8 cellular contexts compared by ENCODE assay signal in genomic region chr16:78444-79145, GRCh38. TPM values are rescaled to one million over a fixed set of nuclear protein-coding genes. Genes with fewer than 3 reads are reported as not detected.
A peak's percentile ranks its signal among the peaks of the same experiment; 100 is the strongest.
DNase-seq lines count a peak whose midpoint lies in the region; ATAC-seq and TF ChIP-seq lines count a peak whose summit lies in the region.

No MANE protein-coding gene starts in this region.

- peak overlapping the region; percentile 33 for H2BK120ac ChIP-seq in trophoblast cell (ENCODE audit: insufficient read depth, low read length, poor library complexity)

- peaks cover 0 to 68% (median 32%) of the 10 kb centered on the region in 3 donors for H3K4me1 ChIP-seq in gastroesophageal sphincter
- H3K4me1 ChIP-seq in trophoblast cell (ENCODE audit: control insufficient read depth in 1 of 2, insufficient read depth in 2 of 2, low read length in 2 of 2) = peaks cover 26 to 35% of the 10 kb centered on the region in 2 experiments

- H3K4me3 Mint-ChIP-seq in activated naive CD4-positive, alpha-beta T cell treated with anti-CD3 and anti-CD28 coated beads, Interleukin-2, amount 10 ng/mL, durations not matched to agents 7 days and 5 days = peak overlapping the region; percentile 85
- H3K4me3 Mint-ChIP-seq in activated CD4-positive, alpha-beta memory T cell treated with anti-CD3 and anti-CD28 coated beads, Interleukin-2, amount 10 ng/mL, durations not matched to agents 7 days and 5 days = peak overlapping the region; percentile 84

- no peak for TF ChIP-seq CTCF in gastroesophageal sphincter (IDR thresholded peaks at IDR 0.05)

- POLR2A ChIA-PET in activated CD4-positive, alpha-beta memory T cell treated with anti-CD3 and anti-CD28 coated beads, Interleukin-2, amount 10 ng/mL, durations not matched to agents 7 days and 5 days (lab: Charles Lee) = interaction anchor here (1.1 to 3.2 kb wide), 4 partner anchors 10 to 25 kb away, joined by 3 to 18 read pairs (median 10); partner anchors contain the start of genes POLR3K and SNRNP25

- no peak for TF ChIP-seq EP300 in gastroesophageal sphincter (IDR thresholded peaks at IDR 0.05)

- peak overlapping the region; percentile 95 for H3K9ac ChIP-seq in trophoblast cell (ENCODE audit: low read length)

- H2BK5ac ChIP-seq in trophoblast cell (ENCODE audit: low read depth, low read length, poor library complexity) = peak overlapping the region; percentile 60

- no peak for DNase-seq in activated naive CD4-positive, alpha-beta T cell treated with anti-CD3 and anti-CD28 coated beads, Interleukin-2, amount 10 ng/mL, durations not matched to agents 7 days and 5 days
- no peak for DNase-seq in activated naive CD4-positive, alpha-beta T cell treated with Interleukin-2 at 50 U/mL for 16 hours
- DNase-seq in activated CD4-positive, alpha-beta memory T cell treated with anti-CD3 and anti-CD28 coated beads, Interleukin-2, amount 10 ng/mL, durations not matched to agents 7 days and 5 days = peak; percentile 28
- DNase-seq in trophoblast cell (peak in 1 of 2 donors; percentile 40), inferior parietal cortex (ENCODE audit: extremely low spot score) (no peak), NCI-H187 treated with DMSO at 0.1 percent for 48 hours (lab: John Stamatoyannopoulos, UW) (no peak)

- H4K8ac ChIP-seq in trophoblast cell (ENCODE audit: low read depth, low read length) = peak overlapping the region; percentile 40

- 4 to 24% methylated on average over 6 to 9 of the region's 36 CpGs for WGBS in gastroesophageal sphincter (ENCODE audit: low coverage in 1 of 2), 2 donors
- no CpG with 5 or more reads among the region's 36 CpGs for WGBS in trophoblast cell (ENCODE audit: extremely low coverage, insufficient coverage, insufficient read length)

- H3K14ac ChIP-seq in trophoblast cell (ENCODE audit: low read length) = peak overlapping the region; percentile 72

- H3K18ac ChIP-seq in trophoblast cell (ENCODE audit: low read length) = peak overlapping the region; percentile 93

- H3K36me3 Mint-ChIP-seq in activated naive CD4-positive, alpha-beta T cell treated with anti-CD3 and anti-CD28 coated beads, Interleukin-2, amount 10 ng/mL, durations not matched to agents 7 days and 5 days = peaks cover 8% of the 10 kb centered on the region
- peaks cover 9% of the 10 kb centered on the region for H3K36me3 Mint-ChIP-seq in activated CD4-positive, alpha-beta memory T cell treated with anti-CD3 and anti-CD28 coated beads, Interleukin-2, amount 10 ng/mL, durations not matched to agents 7 days and 5 days (ENCODE audit: low read depth)

- peak overlapping the region; percentile 34 for H2AFZ ChIP-seq in trophoblast cell (ENCODE audit: insufficient read depth, low read length, poor library complexity)

- peaks cover 37% of the 10 kb centered on the region for H3K4me1 Mint-ChIP-seq in activated naive CD4-positive, alpha-beta T cell treated with anti-CD3 and anti-CD28 coated beads, Interleukin-2, amount 10 ng/mL, durations not matched to agents 7 days and 5 days
- H3K4me1 Mint-ChIP-seq in activated CD4-positive, alpha-beta memory T cell treated with anti-CD3 and anti-CD28 coated beads, Interleukin-2, amount 10 ng/mL, durations not matched to agents 7 days and 5 days = peaks cover 34% of the 10 kb centered on the region

- H4K91ac ChIP-seq in trophoblast cell (ENCODE audit: low read depth, low read length) = peak overlapping the region; percentile 97

- ATAC-seq in HG03139 (IDR thresholded peaks at IDR 0.05; ENCODE audit: unreplicated experiment) (peak; percentile 14), gastroesophageal sphincter (peak; percentile 28)

- no peaks in the 10 kb centered on the region for H3K27me3 ChIP-seq in gastroesophageal sphincter
- H3K27me3 ChIP-seq in trophoblast cell (ENCODE audit: insufficient read depth, low read length) = no peaks in the 10 kb centered on the region

- H3K9me3 ChIP-seq in gastroesophageal sphincter (no peaks in the 10 kb centered on the region), trophoblast cell (ENCODE audit: insufficient read depth, low read depth, low read length) (peaks cover 3% of the 10 kb centered on the region)

- H2BK12ac ChIP-seq in trophoblast cell (ENCODE audit: low read length) = no peak overlapping the region

- H3K27ac Mint-ChIP-seq in activated naive CD4-positive, alpha-beta T cell treated with anti-CD3 and anti-CD28 coated beads, Interleukin-2, amount 10 ng/mL, durations not matched to agents 7 days and 5 days = peak overlapping the region; percentile 45
- peak overlapping the region; percentile 82 for H3K27ac Mint-ChIP-seq in activated CD4-positive, alpha-beta memory T cell treated with anti-CD3 and anti-CD28 coated beads, Interleukin-2, amount 10 ng/mL, durations not matched to agents 7 days and 5 days

- H3K4me2 ChIP-seq in trophoblast cell (ENCODE audit: low read length) = peak overlapping the region; percentile 97

- H3K79me1 ChIP-seq in trophoblast cell (ENCODE audit: low read length) = peaks cover 24% of the 10 kb centered on the region

- no peak overlapping the region for H3K23ac ChIP-seq in trophoblast cell (ENCODE audit: low read length)

- peaks cover 0 to 33% of the 10 kb centered on the region in 2 donors for H3K36me3 ChIP-seq in gastroesophageal sphincter
- peaks cover 24 to 30% of the 10 kb centered on the region in 2 experiments for H3K36me3 ChIP-seq in trophoblast cell (ENCODE audit: control insufficient read depth in 1 of 2, insufficient read depth in 2 of 2, low read length in 2 of 2)

- H3K4ac ChIP-seq in trophoblast cell (ENCODE audit: low read depth, low read length) = peak overlapping the region; percentile 68

- H3K9me3 Mint-ChIP-seq in activated naive CD4-positive, alpha-beta T cell treated with anti-CD3 and anti-CD28 coated beads, Interleukin-2, amount 10 ng/mL, durations not matched to agents 7 days and 5 days = no peaks in the 10 kb centered on the region
- H3K9me3 Mint-ChIP-seq in activated CD4-positive, alpha-beta memory T cell treated with anti-CD3 and anti-CD28 coated beads, Interleukin-2, amount 10 ng/mL, durations not matched to agents 7 days and 5 days = no peaks in the 10 kb centered on the region

- H2AK5ac ChIP-seq in trophoblast cell (ENCODE audit: low read length) = peak overlapping the region; percentile 33

- CTCF ChIA-PET in activated naive CD4-positive, alpha-beta T cell treated with anti-CD3 and anti-CD28 coated beads, Interleukin-2, amount 10 ng/mL, durations not matched to agents 7 days and 5 days (lab: Charles Lee) = interaction anchor here (26.3 kb wide), 1 partner anchor 17 kb away, joined by 467 read pairs; no protein-coding TSS in a partner anchor
- CTCF ChIA-PET in activated CD4-positive, alpha-beta memory T cell treated with anti-CD3 and anti-CD28 coated beads, Interleukin-2, amount 10 ng/mL, durations not matched to agents 7 days and 5 days (lab: Charles Lee) = interaction anchor here (1.1 to 1.4 kb wide), 2 partner anchors 18 to 28 kb away, joined by 3 to 7 read pairs; no protein-coding TSS in a partner anchor

- peaks cover 6% of the 10 kb centered on the region for H3K79me2 ChIP-seq in trophoblast cell (ENCODE audit: control insufficient read depth, insufficient read depth, low read length, poor library complexity)

- peaks cover 35% of the 10 kb centered on the region for H3K27me3 Mint-ChIP-seq in activated naive CD4-positive, alpha-beta T cell treated with anti-CD3 and anti-CD28 coated beads, Interleukin-2, amount 10 ng/mL, durations not matched to agents 7 days and 5 days
- H3K27me3 Mint-ChIP-seq in activated CD4-positive, alpha-beta memory T cell treated with anti-CD3 and anti-CD28 coated beads, Interleukin-2, amount 10 ng/mL, durations not matched to agents 7 days and 5 days = peaks cover 11% of the 10 kb centered on the region

- H3K4me3 ChIP-seq in gastroesophageal sphincter (peak overlapping the region; percentile 49 to 95), trophoblast cell (ENCODE audit: low read depth, low read length) (peak overlapping the region; percentile 86)

- H4K12ac ChIP-seq in trophoblast cell (ENCODE audit: low read depth, low read length) = peak overlapping the region; percentile 3

- TF ChIP-seq POLR2A in gastroesophageal sphincter (IDR thresholded peaks at IDR 0.05) = no peak

- peak overlapping the region; percentile 58 to 97 (median 94) for H3K27ac ChIP-seq in gastroesophageal sphincter
- no peak overlapping the region for H3K27ac ChIP-seq in trophoblast cell (ENCODE audit: low read depth, low read length)

RNA-seq across cellular contexts. Expression of gene MPG, which starts 0.6 kb away (rescaled TPM):
- 10 to 100 TPM; 59.9 to 64.3 TPM for total RNA-seq in activated CD4-positive, alpha-beta memory T cell treated with anti-CD3 and anti-CD28 coated beads, Interleukin-2, amount 10 ng/mL, durations not matched to agents 7 days and 5 days
- 100 to 1,000 TPM in 2 of 4 donors, 10 to 100 TPM in 2; 57.4 to 114 (median 92.4) TPM for total RNA-seq in gastroesophageal sphincter
- 65.9 and 66.8 TPM in 2 replicates for polyA plus RNA-seq in trophoblast cell (2013)

RNA-seq across cellular contexts. Expression of gene RHBDF1, which starts 6.2 kb away (rescaled TPM):
- under 1 TPM; 0.18 to 0.23 TPM for total RNA-seq in activated CD4-positive, alpha-beta memory T cell treated with anti-CD3 and anti-CD28 coated beads, Interleukin-2, amount 10 ng/mL, durations not matched to agents 7 days and 5 days
- 10 to 100 TPM; 21.0 to 52.3 (median 33.0) TPM for total RNA-seq in gastroesophageal sphincter
- polyA plus RNA-seq in trophoblast cell (2013) = 52.6 and 57.2 TPM in 2 replicates

RNA-seq across cellular contexts. Expression of gene SNRNP25, which starts 25.0 kb away (rescaled TPM):
- 10 to 100 TPM; 29.7 to 33.4 TPM for total RNA-seq in activated CD4-positive, alpha-beta memory T cell treated with anti-CD3 and anti-CD28 coated beads, Interleukin-2, amount 10 ng/mL, durations not matched to agents 7 days and 5 days
- 10 to 100 TPM; 25.6 to 34.4 (median 28.5) TPM for total RNA-seq in gastroesophageal sphincter
- 24.3 and 24.7 TPM in 2 replicates for polyA plus RNA-seq in trophoblast cell (2013)

RNA-seq across cellular contexts. Expression of gene POLR3K, which starts 25.2 kb away (rescaled TPM):
- 10 to 100 TPM; 27.6 to 31.1 TPM for total RNA-seq in activated CD4-positive, alpha-beta memory T cell treated with anti-CD3 and anti-CD28 coated beads, Interleukin-2, amount 10 ng/mL, durations not matched to agents 7 days and 5 days
- total RNA-seq in gastroesophageal sphincter = 1 to 10 TPM; 2.6 to 5.1 (median 4.5) TPM
- 10.9 and 11.8 TPM in 2 replicates for polyA plus RNA-seq in trophoblast cell (2013)

RNA-seq across cellular contexts. Expression of gene NPRL3, which starts 59.9 kb away (rescaled TPM):
- total RNA-seq in activated CD4-positive, alpha-beta memory T cell treated with anti-CD3 and anti-CD28 coated beads, Interleukin-2, amount 10 ng/mL, durations not matched to agents 7 days and 5 days = 10 to 100 TPM; 31.9 to 33.4 TPM
- 10 to 100 TPM in 3 of 4 donors, 1 to 10 TPM in 1; 6.5 to 15.7 (median 13.9) TPM for total RNA-seq in gastroesophageal sphincter
- 30.1 and 33.0 TPM in 2 replicates for polyA plus RNA-seq in trophoblast cell (2013)

Comparison
In these comparisons a context has a peak if more than half of its experiments do, and no peak if none do; other contexts are left out.
1. RNA of gene RHBDF1, which starts 6.2 kb away (total RNA-seq): 21.0 to 52.3 TPM in gastroesophageal sphincter; 0.18 to 0.23 TPM in activated CD4-positive, alpha-beta memory T cell treated with anti-CD3 and anti-CD28 coated beads, Interleukin-2, amount 10 ng/mL, durations not matched to agents 7 days and 5 days; every median in the first group is over 10 times any median in the second.